ENCODE assay signal across 14 cellular contexts in the genomic region with DNA sequence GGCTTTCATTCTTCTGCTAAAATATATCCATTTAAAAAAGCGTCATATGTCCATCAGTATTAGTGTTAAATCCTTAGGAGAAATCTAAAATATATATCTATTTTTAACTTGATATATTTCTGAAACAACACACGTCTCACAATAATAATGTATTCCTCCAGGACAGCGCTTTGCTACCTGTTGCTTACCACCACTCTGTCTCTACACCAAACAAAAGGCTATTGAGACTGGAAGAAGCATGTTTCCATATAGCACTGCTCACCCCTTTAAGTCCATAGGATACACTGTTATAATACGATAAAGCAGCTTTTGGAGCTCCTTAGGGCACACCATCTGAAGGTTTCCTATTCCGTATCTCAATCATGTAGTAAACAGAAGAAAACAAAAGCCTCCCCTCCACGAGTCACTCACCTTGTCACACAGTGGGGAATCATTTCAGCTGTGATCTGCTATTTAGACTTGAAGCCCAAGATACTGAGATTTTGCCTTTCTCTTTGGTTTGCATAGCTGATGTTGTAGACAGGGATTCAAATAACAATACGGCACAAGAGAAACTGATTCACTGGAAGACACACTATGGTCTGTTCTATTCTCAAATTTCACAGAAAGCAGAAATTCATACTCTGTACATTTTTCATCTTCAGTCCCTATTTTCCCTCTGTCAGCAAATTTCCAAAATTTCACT.
DNase-seq lines count a peak whose midpoint lies in the region; TF ChIP-seq lines count a peak whose summit lies in the region.
"Had no signal": no experiment of that assay in that cellular context is flagged by ENCODE, and none has a peak within 500 bp of the region (broad histone marks: within the 10 kb centered on the region; RNA-seq: fewer than 3 reads in every experiment).

No MANE protein-coding gene starts in this region.

- TF ChIP-seq CTCF in HFFc6 (IDR thresholded peaks at IDR 0.05) (no peak), chondrocyte (IDR thresholded peaks at IDR 0.05) (no peak)

- H3K36me3 Mint-ChIP-seq in HFFc6 (ENCODE audit: low read depth) = no peaks in the 10 kb centered on the region
- H3K36me3 Mint-ChIP-seq in chondrocyte (ENCODE audit: low read depth) = no peaks in the 10 kb centered on the region

- peak overlapping the region; percentile 89 for H3K27ac Mint-ChIP-seq in HFFc6
- H3K27ac Mint-ChIP-seq in chondrocyte (ENCODE audit: unreplicated experiment) = peak overlapping the region; percentile 95
- H3K27ac Mint-ChIP-seq: activated naive CD8-positive, alpha-beta T cell treated with anti-CD3 and anti-CD28 coated beads, Interleukin-2, amount 50 U/mL, for 24 hours had no signal

- H3K9me3 Mint-ChIP-seq in HFFc6 = no peaks in the 10 kb centered on the region
- no peaks in the 10 kb centered on the region for H3K9me3 Mint-ChIP-seq in chondrocyte (ENCODE audit: low read depth)
- H3K9me3 Mint-ChIP-seq: activated naive CD8-positive, alpha-beta T cell treated with anti-CD3 and anti-CD28 coated beads, Interleukin-2, amount 50 U/mL, for 24 hours had no signal

- CTCF ChIA-PET in HEK293T (lab: Yijun Ruan, JAX) = no interaction called here

- POLR2A ChIA-PET in HEK293T (lab: Yijun Ruan, JAX) = no interaction called here

- H3K27me3 Mint-ChIP-seq in HFFc6 (ENCODE audit: insufficient read depth) (no peaks in the 10 kb centered on the region), chondrocyte (ENCODE audit: low read depth) (no peaks in the 10 kb centered on the region)

- DNase-seq in HFFc6 (no peak), chondrocyte (ENCODE audit: low spot score) (no peak), medulla oblongata (ENCODE audit: extremely low spot score) (peak; percentile 67), substantia nigra (lab: John Stamatoyannopoulos, UW) (peak in 1 of 49 donors; percentile 15), HEK293T (ENCODE audit: extremely low spot score) (no peak), anterior cingulate cortex (lab: John Stamatoyannopoulos, UW) (no peak), germinal center (ENCODE audit: low spot score) (no peak), Kasumi-1 (lab: John Stamatoyannopoulos, UW) (no peak)
- DNase-seq: activated CD4-positive, alpha-beta T cell treated with anti-CD3 and anti-CD28 coated beads for 1 hour; activated naive CD8-positive, alpha-beta T cell treated with anti-CD3 and anti-CD28 coated beads, Interleukin-2, amount 50 U/mL, for 24 hours; DMS 273 treated with DMSO at 0.1 percent for 48 hours; glutamatergic neuron; NCI-H1417 had no signal

- H3K4me1 Mint-ChIP-seq in HFFc6 (ENCODE audit: low read depth) = peaks cover 86% of the 10 kb centered on the region
- peaks cover 67% of the 10 kb centered on the region for H3K4me1 Mint-ChIP-seq in chondrocyte (ENCODE audit: low read depth)

- peak overlapping the region; percentile 89 for H3K4me3 Mint-ChIP-seq in HFFc6
- H3K4me3 Mint-ChIP-seq in chondrocyte (ENCODE audit: unreplicated experiment) = peak overlapping the region; percentile 68
- H3K4me3 Mint-ChIP-seq: activated naive CD8-positive, alpha-beta T cell treated with anti-CD3 and anti-CD28 coated beads, Interleukin-2, amount 50 U/mL, for 24 hours had no signal

- H3K27ac ChIP-seq in substantia nigra (ENCODE audit: low read depth, low read length, poor library complexity, severe bottlenecking) = peak overlapping the region; percentile 94
- H3K27ac ChIP-seq: neutrophil had no signal

TF ChIP-seq in HEK293T, 16 proteins besides CTCF, POLR2A, EP300 and RAD21:
- no peak for TF ChIP-seq CTBP1 (IDR thresholded peaks at IDR 0.05; ENCODE audit: borderline replicate concordance)
- TF ChIP-seq BHLHE40 (IDR thresholded peaks at IDR 0.05; ENCODE audit: borderline replicate concordance) = no peak
- TF ChIP-seq FOXA1 (IDR thresholded peaks at IDR 0.05) = no peak
- TF ChIP-seq, protein P1, sequence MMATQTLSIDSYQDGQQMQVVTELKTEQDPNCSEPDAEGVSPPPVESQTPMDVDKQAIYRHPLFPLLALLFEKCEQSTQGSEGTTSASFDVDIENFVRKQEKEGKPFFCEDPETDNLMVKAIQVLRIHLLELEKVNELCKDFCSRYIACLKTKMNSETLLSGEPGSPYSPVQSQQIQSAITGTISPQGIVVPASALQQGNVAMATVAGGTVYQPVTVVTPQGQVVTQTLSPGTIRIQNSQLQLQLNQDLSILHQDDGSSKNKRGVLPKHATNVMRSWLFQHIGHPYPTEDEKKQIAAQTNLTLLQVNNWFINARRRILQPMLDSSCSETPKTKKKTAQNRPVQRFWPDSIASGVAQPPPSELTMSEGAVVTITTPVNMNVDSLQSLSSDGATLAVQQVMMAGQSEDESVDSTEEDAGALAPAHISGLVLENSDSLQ (IDR thresholded peaks at IDR 0.05) = no peak
- no peak for TF ChIP-seq ELF4 (IDR thresholded peaks at IDR 0.05)
- no peak for TF ChIP-seq TARDBP (IDR thresholded peaks at IDR 0.05)
- TF ChIP-seq LEF1 (IDR thresholded peaks at IDR 0.05; ENCODE audit: borderline replicate concordance) = no peak
- no peak for TF ChIP-seq NFRKB (IDR thresholded peaks at IDR 0.05)
- TF ChIP-seq ARNT (IDR thresholded peaks at IDR 0.05) = no peak
TF ChIP-seq in HEK293T: peak in this region for 0.
